In genomic region chr18:773980-774624, GRCh38 we compare ENCODE assay signal across 30 cellular contexts.
"Had no signal": no experiment of that assay in that cellular context is flagged by ENCODE, and none has a peak within 500 bp of the region (broad histone marks: within the 10 kb centered on the region; RNA-seq: fewer than 3 reads in every experiment).

No MANE protein-coding gene starts in this region.

- H3K9me3 Mint-ChIP-seq: activated CD4-positive, alpha-beta T cell treated with anti-CD3 and anti-CD28 coated beads, Interleukin-2, amount 10 ng/mL, durations not matched to agents 24 days and 14 days; activated naive CD4-positive, alpha-beta T cell treated with anti-CD3 and anti-CD28 coated beads for 36 hours; activated T-cell treated with anti-CD3 and anti-CD28 coated beads, Interleukin-2, amount 50 U/mL, for 4 hours; activated T-helper 1 cell treated with anti-CD3 and anti-CD28 coated beads, Interleukin-12 subunit alpha, Interleukin-12 subunit beta, Interleukin-2, Interleukin-4 antibody, amounts not matched to agents 30 ng/mL and 10 ng/mL and 1 ng/mL, durations not matched to agents 14 hours and 24 hours and 36 hours; T-cell had no signal

- H3K4me1 ChIP-seq: breast epithelium had no signal

- H3K27ac ChIP-seq: adrenal gland, body of pancreas, breast epithelium, Peyer's patch, SJSA1 had no signal

- H3K36me3 ChIP-seq: adrenal gland, breast epithelium, MG63, Peyer's patch, SJSA1 had no signal

- H3K27me3 ChIP-seq: adrenal gland, body of pancreas, breast epithelium, MG63, Peyer's patch, SJSA1 had no signal

- DNase-seq: activated CD4-positive, alpha-beta T cell treated with anti-CD3 and anti-CD28 coated beads, Interleukin-2, amount 10 ng/mL, durations not matched to agents 24 days and 14 days; activated CD4-positive, alpha-beta T cell treated with anti-CD3 and anti-CD28 coated beads, Interleukin-2, amount 50 U/mL, for 4 hours; activated CD8-positive, alpha-beta memory T cell treated with anti-CD3 and anti-CD28 coated beads, Interleukin-2, amount 50 U/mL, for 4 hours; activated gamma-delta T cell treated with Interleukin-2 at 50 U/mL for 16 hours; activated naive CD4-positive, alpha-beta T cell treated with anti-CD3 and anti-CD28 coated beads for 36 hours; activated T-cell treated with anti-CD3 and anti-CD28 coated beads for 4 hours; activated T-cell treated with anti-CD3 and anti-CD28 coated beads, Interleukin-2, amount 50 U/mL, for 4 hours; adrenal gland; body of pancreas; Kasumi-1; KG1; MG63; NCI-H1048; NCI-H1105 treated with DMSO at 0.1 percent for 48 hours; NCI-H1436; NCI-H1694; NCI-H1930; NCI-H2081 treated with DMSO at 0.1 percent for 48 hours; NCI-H226; NCI-H524 treated with DMSO at 0.1 percent for 48 hours; PC-3; RPMI8226; SHP77 treated with DMSO at 0.1 percent for 48 hours; T-cell; T-helper 17 cell had no signal

- H3K27me3 Mint-ChIP-seq: activated CD4-positive, alpha-beta T cell treated with anti-CD3 and anti-CD28 coated beads, Interleukin-2, amount 10 ng/mL, durations not matched to agents 24 days and 14 days; T-cell; T-helper 17 cell had no signal

- H3K27ac Mint-ChIP-seq: activated CD4-positive, alpha-beta T cell treated with anti-CD3 and anti-CD28 coated beads, Interleukin-2, amount 10 ng/mL, durations not matched to agents 24 days and 14 days; activated naive CD4-positive, alpha-beta T cell treated with anti-CD3 and anti-CD28 coated beads for 36 hours; activated T-helper 1 cell treated with anti-CD3 and anti-CD28 coated beads, Interleukin-12 subunit alpha, Interleukin-12 subunit beta, Interleukin-2, Interleukin-4 antibody, amounts not matched to agents 30 ng/mL and 10 ng/mL and 1 ng/mL, durations not matched to agents 14 hours and 24 hours and 36 hours; T-cell; T-helper 17 cell had no signal

- H3K4me3 Mint-ChIP-seq: activated CD4-positive, alpha-beta T cell treated with anti-CD3 and anti-CD28 coated beads, Interleukin-2, amount 10 ng/mL, durations not matched to agents 24 days and 14 days; activated naive CD4-positive, alpha-beta T cell treated with anti-CD3 and anti-CD28 coated beads for 36 hours; activated T-cell treated with anti-CD3 and anti-CD28 coated beads, Interleukin-2, amount 50 U/mL, for 4 hours; activated T-helper 1 cell treated with anti-CD3 and anti-CD28 coated beads, Interleukin-12 subunit alpha, Interleukin-12 subunit beta, Interleukin-2, Interleukin-4 antibody, amounts not matched to agents 30 ng/mL and 10 ng/mL and 1 ng/mL, durations not matched to agents 14 hours and 24 hours and 36 hours; T-cell; T-helper 17 cell had no signal

- H3K4me3 ChIP-seq: adrenal gland, body of pancreas, breast epithelium, MG63, Peyer's patch, SJSA1 had no signal

- ATAC-seq: activated T-cell treated with anti-CD3 and anti-CD28 coated beads, Interleukin-2, amount 50 U/mL, for 4 hours; body of pancreas; PC-3; SK-N-SH treated with all-trans-retinoic acid at 6 μM for 48 hours; T-cell; T-helper 17 cell had no signal

- H3K9me3 ChIP-seq: adrenal gland, body of pancreas, breast epithelium, MG63, Peyer's patch, SJSA1 had no signal
